ENCODE assay signal across 26 cellular contexts in the genomic region with DNA sequence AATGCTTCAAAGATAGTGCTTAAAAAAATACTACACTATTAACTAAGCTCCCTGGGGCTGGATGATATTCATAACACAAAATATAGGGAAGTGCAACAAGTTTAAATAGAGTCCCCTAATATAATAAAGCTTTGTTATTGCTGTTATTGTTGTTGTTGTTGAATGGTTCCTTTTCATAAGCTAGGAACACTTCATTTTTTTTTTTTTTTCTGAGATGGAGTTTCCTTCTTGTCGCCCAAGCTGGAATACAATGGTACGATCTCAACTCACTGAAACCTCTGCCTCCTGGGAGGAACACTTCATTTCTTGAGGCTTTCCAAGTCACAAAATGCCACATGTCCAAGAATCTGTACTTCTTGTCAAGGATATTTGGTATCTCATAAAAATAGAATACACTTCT.
"Had no signal": no experiment of that assay in that cellular context is flagged by ENCODE, and none has a peak within 500 bp of the region (broad histone marks: within the 10 kb centered on the region; RNA-seq: fewer than 3 reads in every experiment).

No MANE protein-coding gene starts in this region.

- H3K27ac ChIP-seq: epithelial cell of prostate, foreskin keratinocyte, lower lobe of right lung, neutrophil, parathyroid adenoma, prostate gland, skin epidermis, spleen, transverse colon, upper lobe of right lung, uterus had no signal

- DNase-seq: cerebellar nuclear complex; effector CD8-positive, alpha-beta T cell; endodermal cell; foreskin keratinocyte; hypothalamus; immature natural killer cell; left ventricle myocardium superior; lower lobe of right lung; mucosa of descending colon; naive B cell; right cardiac atrium; spleen; stimulated activated CD4-positive, alpha-beta T cell treated with anti-CD3 and anti-CD28 coated beads, Interleukin-4, amount 100 ng/mL, for 4 hours; stimulated activated naive CD8-positive, alpha-beta T cell treated with anti-CD3 and anti-CD28 coated beads, Interleukin-15, Interleukin-2, amounts not matched to agents 100 U/mL and 50 U/mL, for 24 hours; substantia nigra; transverse colon; upper lobe of right lung; uterus had no signal

- ATAC-seq: esophagus mucosa; foreskin keratinocyte; left ventricle myocardium superior; lower lobe of right lung; mucosa of descending colon; natural killer cell treated with Interleukin-12 subunit alpha and Interleukin-12 subunit beta and Interleukin-15 and Interleukin-18, amount 100 ng/mL, for 72 hours; right cardiac atrium; stimulated activated memory B cell treated with anti-CD40 and anti-IgM and Interleukin-4, amounts not matched to agents 10 μg/mL and 1 μg/mL and 100 μg/mL, for 72 hours; stimulated activated naive CD8-positive, alpha-beta T cell treated with anti-CD3 and anti-CD28 coated beads, Interleukin-15, Interleukin-2, amounts not matched to agents 100 U/mL and 50 U/mL, for 24 hours; upper lobe of right lung had no signal

- H3K9me3 ChIP-seq: lower lobe of right lung, mucosa of descending colon, neutrophil, prostate gland, upper lobe of right lung had no signal

- H3K27me3 ChIP-seq: foreskin keratinocyte, neutrophil, spleen, transverse colon, upper lobe of right lung, uterus had no signal

- H3K4me1 ChIP-seq: foreskin keratinocyte, lower lobe of right lung, parathyroid adenoma, prostate gland, spleen, transverse colon, upper lobe of right lung, uterus had no signal

- H3K36me3 ChIP-seq: prostate gland, uterus had no signal

- H3K4me3 ChIP-seq: lower lobe of right lung, mucosa of descending colon, prostate gland, skin epidermis, spleen, transverse colon, upper lobe of right lung, uterus had no signal
